In genomic region chr20:58433029-58433657, GRCh38 we compare ENCODE assay signal across 13 cellular contexts. TPM values are rescaled to one million over a fixed set of nuclear protein-coding genes. Genes with fewer than 3 reads are reported as not detected.
A peak's percentile ranks its signal among the peaks of the same experiment; 100 is the strongest.
DNase-seq lines count a peak whose midpoint lies in the region; ATAC-seq and TF ChIP-seq lines count a peak whose summit lies in the region.
"Had no signal": no experiment of that assay in that cellular context is flagged by ENCODE, and none has a peak within 500 bp of the region (broad histone marks: within the 10 kb centered on the region; RNA-seq: fewer than 3 reads in every experiment).

No MANE protein-coding gene starts in this region.

- no peak overlapping the region for H3K14ac ChIP-seq in mesenchymal stem cell (ENCODE audit: low read length in 2 of 2)

- H3K27me3 Mint-ChIP-seq in CD4-positive, CD25-positive, alpha-beta regulatory T cell, result no peaks in the 10 kb centered on the region
- no peaks in the 10 kb centered on the region for H3K27me3 Mint-ChIP-seq in activated naive CD8-positive, alpha-beta T cell treated with anti-CD3 and anti-CD28 coated beads for 36 hours
- H3K27me3 Mint-ChIP-seq: activated CD8-positive, alpha-beta memory T cell treated with anti-CD3 and anti-CD28 coated beads, Interleukin-2, amount 10 ng/mL, durations not matched to agents 7 days and 5 days; B cell had no signal

- no peak overlapping the region for H4K91ac ChIP-seq in mesenchymal stem cell (ENCODE audit: low read length)

- peaks cover 16 to 54% (median 40%) of the 10 kb centered on the region in 4 donors for H3K4me1 Mint-ChIP-seq in CD4-positive, CD25-positive, alpha-beta regulatory T cell
- peaks cover 47% of the 10 kb centered on the region for H3K4me1 Mint-ChIP-seq in activated naive CD8-positive, alpha-beta T cell treated with anti-CD3 and anti-CD28 coated beads for 36 hours

- H2BK12ac ChIP-seq in mesenchymal stem cell (ENCODE audit: low read length in 2 of 2), result peak overlapping the region in 1 of 2 experiments; percentile 82

- peak overlapping the region in 2 of 3 donors; percentile 50 to 51 for H3K27ac Mint-ChIP-seq in CD4-positive, CD25-positive, alpha-beta regulatory T cell
- H3K27ac Mint-ChIP-seq in activated naive CD8-positive, alpha-beta T cell treated with anti-CD3 and anti-CD28 coated beads for 36 hours, result peak overlapping the region; percentile 15
- H3K27ac Mint-ChIP-seq: activated CD8-positive, alpha-beta memory T cell treated with anti-CD3 and anti-CD28 coated beads, Interleukin-2, amount 10 ng/mL, durations not matched to agents 7 days and 5 days; B cell had no signal

- peak overlapping the region; percentile 21 for H2AK5ac ChIP-seq in mesenchymal stem cell (ENCODE audit: low read length, severe bottlenecking)

- peaks cover 15% of the 10 kb centered on the region for H3K79me1 ChIP-seq in mesenchymal stem cell (replicated peaks; ENCODE audit: low read length, poor library complexity, severe bottlenecking)

- no peak overlapping the region for H3K23ac ChIP-seq in mesenchymal stem cell (ENCODE audit: low read length in 2 of 2)

- H4K8ac ChIP-seq in mesenchymal stem cell (ENCODE audit: low read length), result no peak overlapping the region

- H3K4ac ChIP-seq in mesenchymal stem cell (ENCODE audit: low read depth in 1 of 2, low read length in 2 of 2), result peak overlapping the region in 1 of 2 experiments; percentile 47

- DNase-seq in CD4-positive, CD25-positive, alpha-beta regulatory T cell, result no peak
- DNase-seq in DND-41 (peak; percentile 48), mesenchymal stem cell (no peak), retina (no peak), caudate nucleus (lab: John Stamatoyannopoulos, UW) (no peak)
- no peak for DNase-seq in activated naive CD8-positive, alpha-beta T cell treated with anti-CD3 and anti-CD28 coated beads for 36 hours
- DNase-seq in activated CD4-positive, CD25-positive, alpha-beta regulatory T cell (lab: John Stamatoyannopoulos, UW), result no peak
- DNase-seq: activated CD8-positive, alpha-beta memory T cell treated with anti-CD3 and anti-CD28 coated beads, Interleukin-2, amount 10 ng/mL, durations not matched to agents 7 days and 5 days; activated naive CD4-positive, alpha-beta T cell treated with anti-CD3 and anti-CD28 coated beads, Interleukin-2, amount 50 U/mL, for 16 hours; DMS79 treated with DMSO at 0.1 percent for 48 hours; NCI-H2029 treated with DMSO at 0.1 percent for 48 hours; NCI-H526 had no signal

- H4K20me1 ChIP-seq in DND-41 (ENCODE audit: insufficient read depth, low read length), result peaks cover 85% of the 10 kb centered on the region

- H3K4me2 ChIP-seq in DND-41 (ENCODE audit: insufficient read depth, low read length), result no peak overlapping the region
- no peak overlapping the region for H3K4me2 ChIP-seq in mesenchymal stem cell (ENCODE audit: low read length, poor library complexity, severe bottlenecking)

- ATAC-seq in CD4-positive, CD25-positive, alpha-beta regulatory T cell (ENCODE audit: low read depth in 2 of 2), result no peak
- ATAC-seq in DND-41 (ENCODE audit: insufficient read depth, low read depth), result peak; percentile 92
- ATAC-seq: activated CD8-positive, alpha-beta memory T cell treated with anti-CD3 and anti-CD28 coated beads, Interleukin-2, amount 10 ng/mL, durations not matched to agents 7 days and 5 days had no signal

- H3K9ac ChIP-seq in DND-41 (ENCODE audit: low read depth, low read length) (no peak overlapping the region), mesenchymal stem cell (ENCODE audit: low read length) (no peak overlapping the region)

- H3K36me3 ChIP-seq in CD4-positive, CD25-positive, alpha-beta regulatory T cell (ENCODE audit: control insufficient read depth, insufficient read depth, low read length), result peaks cover 14% of the 10 kb centered on the region
- peaks cover 72% of the 10 kb centered on the region for H3K36me3 ChIP-seq in DND-41 (ENCODE audit: insufficient read depth, low read length)
- peaks cover 4 to 30% of the 10 kb centered on the region in 2 experiments for H3K36me3 ChIP-seq in mesenchymal stem cell (ENCODE audit: control insufficient read depth in 1 of 2, insufficient read depth in 2 of 2, low read depth in 1 of 2, low read length in 2 of 2)

- WGBS in mesenchymal stem cell, result 94% methylated on average over 2 of the region's 2 CpGs

- no peak overlapping the region for H3K27ac ChIP-seq in CD4-positive, CD25-positive, alpha-beta regulatory T cell (ENCODE audit: insufficient read depth, low read length, poor library complexity, severe bottlenecking)
- H3K27ac ChIP-seq in DND-41 (ENCODE audit: low read length), result peak overlapping the region; percentile 19; the same call in 1 of the 2 replicates
- peak overlapping the region; percentile 29 for H3K27ac ChIP-seq in mesenchymal stem cell (ENCODE audit: low read length, poor library complexity, severe bottlenecking)
- H3K27ac ChIP-seq in caudate nucleus (ENCODE audit: low read depth, low read length), result no peak overlapping the region

- peaks cover 3% of the 10 kb centered on the region for H3K4me1 ChIP-seq in CD4-positive, CD25-positive, alpha-beta regulatory T cell (ENCODE audit: control insufficient read depth, insufficient read depth, low read length, poor library complexity, severe bottlenecking)
- H3K4me1 ChIP-seq in DND-41 (ENCODE audit: insufficient read depth, low read length) (peaks cover 16% of the 10 kb centered on the region; the same call in 1 of the 2 replicates), mesenchymal stem cell (ENCODE audit: control insufficient read depth, insufficient read depth, low read depth, low read length) (peaks cover 11% of the 10 kb centered on the region)

- H3K27me3 ChIP-seq in CD4-positive, CD25-positive, alpha-beta regulatory T cell (ENCODE audit: control insufficient read depth, insufficient read depth, low read length), result no peaks in the 10 kb centered on the region
- H3K27me3 ChIP-seq in DND-41 (ENCODE audit: insufficient read depth, low read length, poor library complexity) (no peaks in the 10 kb centered on the region), mesenchymal stem cell (ENCODE audit: control insufficient read depth in 1 of 2, insufficient read depth in 1 of 2, low read length in 2 of 2) (no peaks in the 10 kb centered on the region)

- no peak overlapping the region for H3K4me3 ChIP-seq in CD4-positive, CD25-positive, alpha-beta regulatory T cell (ENCODE audit: low read depth, low read length)
- H3K4me3 ChIP-seq in DND-41 (ENCODE audit: low read depth in 1 of 2, low read length in 2 of 2), result no peak overlapping the region
- H3K4me3 ChIP-seq in mesenchymal stem cell (ENCODE audit: insufficient read depth in 1 of 2, low read depth in 1 of 2, low read length in 2 of 2), result peak overlapping the region in 1 of 2 experiments; percentile 12

- H3K4me3 Mint-ChIP-seq in CD4-positive, CD25-positive, alpha-beta regulatory T cell, result no peak overlapping the region
- no peak overlapping the region for H3K4me3 Mint-ChIP-seq in activated naive CD8-positive, alpha-beta T cell treated with anti-CD3 and anti-CD28 coated beads for 36 hours
- H3K4me3 Mint-ChIP-seq: activated CD8-positive, alpha-beta memory T cell treated with anti-CD3 and anti-CD28 coated beads, Interleukin-2, amount 10 ng/mL, durations not matched to agents 7 days and 5 days; B cell had no signal

- H2BK120ac ChIP-seq in mesenchymal stem cell (ENCODE audit: low read depth, low read length), result peak overlapping the region; percentile 6

- peaks cover 98% of the 10 kb centered on the region for H3K79me2 ChIP-seq in DND-41 (ENCODE audit: insufficient read depth, low read length)

- no peaks in the 10 kb centered on the region for H3K9me3 ChIP-seq in CD4-positive, CD25-positive, alpha-beta regulatory T cell (ENCODE audit: control insufficient read depth in 2 of 2, low read length in 2 of 2)
- H3K9me3 ChIP-seq in DND-41 (ENCODE audit: insufficient read depth, low read length, severe bottlenecking) (no peaks in the 10 kb centered on the region), mesenchymal stem cell (ENCODE audit: control insufficient read depth, low read length) (no peaks in the 10 kb centered on the region)

- H3K9me3 Mint-ChIP-seq in CD4-positive, CD25-positive, alpha-beta regulatory T cell, result no peaks in the 10 kb centered on the region
- H3K9me3 Mint-ChIP-seq in activated naive CD8-positive, alpha-beta T cell treated with anti-CD3 and anti-CD28 coated beads for 36 hours, result no peaks in the 10 kb centered on the region

- H3K18ac ChIP-seq in mesenchymal stem cell (ENCODE audit: low read depth in 1 of 2, low read length in 2 of 2), result peak overlapping the region in 1 of 2 experiments; percentile 29

- TF ChIP-seq CTCF in DND-41 (IDR thresholded peaks at IDR 0.05; ENCODE audit: borderline replicate concordance, extremely low read depth, low read length, poor library complexity, severe bottlenecking), result no peak

- H2BK15ac ChIP-seq in mesenchymal stem cell (ENCODE audit: low read depth, poor library complexity, severe bottlenecking), result no peak overlapping the region

- H2AFZ ChIP-seq in DND-41 (ENCODE audit: low read depth, low read length) (no peak overlapping the region), mesenchymal stem cell (ENCODE audit: low read depth, low read length) (no peak overlapping the region)

- H3K36me3 Mint-ChIP-seq in CD4-positive, CD25-positive, alpha-beta regulatory T cell, result peaks cover 10% of the 10 kb centered on the region
- H3K36me3 Mint-ChIP-seq in activated naive CD8-positive, alpha-beta T cell treated with anti-CD3 and anti-CD28 coated beads for 36 hours, result peaks cover 30% of the 10 kb centered on the region

- no peak overlapping the region for H2BK5ac ChIP-seq in mesenchymal stem cell (ENCODE audit: low read depth, low read length, poor library complexity, severe bottlenecking)

RNA-seq across cellular contexts. Expression of gene VAPB, which starts 44.1 kb away (rescaled TPM):
- total RNA-seq in CD4-positive, CD25-positive, alpha-beta regulatory T cell, result 25.7 TPM
- 10 to 100 TPM; 18.9 to 25.2 (median 21.0) TPM for polyA plus RNA-seq in CD4-positive, CD25-positive, alpha-beta regulatory T cell
- 10 to 100 TPM; 38.4 to 40.6 TPM for total RNA-seq in activated naive CD8-positive, alpha-beta T cell treated with anti-CD3 and anti-CD28 coated beads for 36 hours
- polyA plus RNA-seq in mesenchymal stem cell (2013, experiment 1 of 2), result 27.2 TPM
- polyA plus RNA-seq in mesenchymal stem cell (2013, experiment 2 of 2), result 28.8 TPM

Comparison
In these comparisons a context has a peak if more than half of its experiments do, and no peak if none do; other contexts are left out.
1. H3K27ac ChIP-seq: peak in DND-41 (single experiment) and mesenchymal stem cell (single experiment); none in CD4-positive, CD25-positive, alpha-beta regulatory T cell (single experiment) and caudate nucleus (single experiment).